Comparison of ENCODE assay signal across 25 cellular contexts in genomic region chrX:57119416-57119815, GRCh38. TPM values are rescaled to one million over a fixed set of nuclear protein-coding genes. Genes with fewer than 3 reads are reported as not detected.
DNase-seq lines count a peak whose midpoint lies in the region; ATAC-seq, FAIRE-seq and TF ChIP-seq lines count a peak whose summit lies in the region.
"Had no signal": no experiment of that assay in that cellular context is flagged by ENCODE, and none has a peak within 500 bp of the region (broad histone marks: within the 10 kb centered on the region; RNA-seq: fewer than 3 reads in every experiment).

No MANE protein-coding gene starts in this region.

- H3K36me3 Mint-ChIP-seq in stimulated activated naive CD8-positive, alpha-beta T cell treated with anti-CD3 and anti-CD28 coated beads, Interleukin-15, Interleukin-2, amounts not matched to agents 100 ng/mL and 50 ng/mL, for 24 hours (ENCODE audit: low read depth) = peaks cover 16% of the 10 kb centered on the region
- peaks cover 5% of the 10 kb centered on the region for H3K36me3 Mint-ChIP-seq in astrocyte (ENCODE audit: low read depth, unreplicated experiment)
- peaks cover 0 to 14% (median 0%) of the 10 kb centered on the region in 3 donors for H3K36me3 Mint-ChIP-seq in naive thymus-derived CD8-positive, alpha-beta T cell
- H3K36me3 Mint-ChIP-seq: natural killer cell had no signal

- H3K4me3 Mint-ChIP-seq in stimulated activated naive CD8-positive, alpha-beta T cell treated with anti-CD3 and anti-CD28 coated beads, Interleukin-15, Interleukin-2, amounts not matched to agents 100 ng/mL and 50 ng/mL, for 24 hours = peak overlapping the region; percentile 26
- H3K4me3 Mint-ChIP-seq in stimulated activated naive CD8-positive, alpha-beta T cell treated with anti-CD3 and anti-CD28 coated beads, Interleukin-15, amount 100 ng/mL, for 72 hours = no peak overlapping the region
- peak overlapping the region; percentile 80 for H3K4me3 Mint-ChIP-seq in astrocyte (ENCODE audit: unreplicated experiment)
- peak overlapping the region in 1 of 10 donors; percentile 30 for H3K4me3 Mint-ChIP-seq in naive thymus-derived CD8-positive, alpha-beta T cell
- H3K4me3 Mint-ChIP-seq: activated naive CD8-positive, alpha-beta T cell treated with anti-CD3 and anti-CD28 coated beads for 36 hours; natural killer cell had no signal

- no peak for ATAC-seq in stimulated activated naive CD8-positive, alpha-beta T cell treated with anti-CD3 and anti-CD28 coated beads, Interleukin-15, amount 100 ng/mL, for 72 hours
- ATAC-seq in naive thymus-derived CD8-positive, alpha-beta T cell = no peak
- ATAC-seq: natural killer cell had no signal

- no peaks in the 10 kb centered on the region for H4K20me1 ChIP-seq in astrocyte (ENCODE audit: insufficient read depth, low read length)

- POLR2A ChIA-PET in naive thymus-derived CD8-positive, alpha-beta T cell (lab: Charles Lee) = no interaction called here

- DNase-seq in stimulated activated naive CD8-positive, alpha-beta T cell treated with anti-CD3 and anti-CD28 coated beads, Interleukin-15, amount 100 ng/mL, for 72 hours = no peak
- no peak for DNase-seq in astrocyte (ENCODE audit: low read depth)
- peak; percentile 40 for DNase-seq in myocyte (ENCODE audit: low read depth)
- DNase-seq in stimulated activated CD8-positive, alpha-beta memory T cell treated with anti-CD3 and anti-CD28 coated beads, Interleukin-4, amount 100 ng/mL, for 48 hours = no peak
- no peak for DNase-seq in ureter (ENCODE audit: low spot score)
- no peak for DNase-seq in NCI-H146 treated with DMSO at 0.1 percent for 48 hours (lab: John Stamatoyannopoulos, UW; ENCODE audit: unreplicated experiment)
- no peak for DNase-seq in naive thymus-derived CD8-positive, alpha-beta T cell
- DNase-seq: activated naive CD8-positive, alpha-beta T cell treated with anti-CD3 and anti-CD28 coated beads for 36 hours; cerebellar nuclear complex; DMS79; GF-D8; left ventricle myocardium inferior; natural killer cell; NCI-H146; NCI-H510A treated with DMSO at 0.1 percent for 48 hours; ovary; stimulated activated CD4-positive, alpha-beta T cell treated with anti-CD3 and anti-CD28 coated beads, Interleukin-2, amount 100 ng/mL, for 24 hours; substantia nigra; upper lobe of left lung had no signal

- H3K4me1 ChIP-seq in astrocyte (ENCODE audit: insufficient read depth, low read length) = no peaks in the 10 kb centered on the region

- no peaks in the 10 kb centered on the region for H3K36me3 ChIP-seq in astrocyte (ENCODE audit: insufficient read depth, low read length)
- H3K36me3 ChIP-seq: left ventricle myocardium inferior, ovary, upper lobe of left lung had no signal

- peak; percentile 43 for FAIRE-seq in astrocyte (lab: Jason Lieb, UNC)
- FAIRE-seq: endometrium, islet of Langerhans had no signal

- no peaks in the 10 kb centered on the region for H3K27me3 ChIP-seq in astrocyte (ENCODE audit: insufficient read depth, low read length)
- H3K27me3 ChIP-seq: ovary, upper lobe of left lung had no signal

- no peak overlapping the region for H3K4me2 ChIP-seq in astrocyte (ENCODE audit: low read length)
- H3K4me2 ChIP-seq: KMS-11 had no signal

- no peak for TF ChIP-seq CTCF in astrocyte (IDR thresholded peaks at IDR 0.05; ENCODE audit: insufficient read depth, low read depth, low read length)

- peaks cover 7% of the 10 kb centered on the region for H3K4me1 Mint-ChIP-seq in stimulated activated naive CD8-positive, alpha-beta T cell treated with anti-CD3 and anti-CD28 coated beads, Interleukin-15, Interleukin-2, amounts not matched to agents 100 ng/mL and 50 ng/mL, for 24 hours (ENCODE audit: low read depth)
- H3K4me1 Mint-ChIP-seq in stimulated activated naive CD8-positive, alpha-beta T cell treated with anti-CD3 and anti-CD28 coated beads, Interleukin-15, amount 100 ng/mL, for 72 hours = no peaks in the 10 kb centered on the region
- peaks cover 4% of the 10 kb centered on the region for H3K4me1 Mint-ChIP-seq in astrocyte (ENCODE audit: low read depth, unreplicated experiment)
- H3K4me1 Mint-ChIP-seq in naive thymus-derived CD8-positive, alpha-beta T cell = peaks cover 8 to 15% (median 9%) of the 10 kb centered on the region in 4 donors

- no peak overlapping the region for H3K9ac ChIP-seq in astrocyte (ENCODE audit: low read length)
- H3K9ac ChIP-seq: KMS-11 had no signal

- H3K9me3 ChIP-seq in astrocyte (ENCODE audit: insufficient read depth, low read depth, low read length) = no peaks in the 10 kb centered on the region
- H3K9me3 ChIP-seq: left ventricle myocardium inferior, ovary, upper lobe of left lung had no signal

- no peak overlapping the region for H3K4me3 ChIP-seq in astrocyte (ENCODE audit: insufficient read depth, low read depth, low read length)
- H3K4me3 ChIP-seq: left ventricle myocardium inferior, ovary, upper lobe of left lung had no signal

- no peak overlapping the region for H2AFZ ChIP-seq in astrocyte (ENCODE audit: low read depth, low read length)

- H3K79me2 ChIP-seq in astrocyte (ENCODE audit: insufficient read depth, low read length) = no peaks in the 10 kb centered on the region

- H3K27ac Mint-ChIP-seq in stimulated activated naive CD8-positive, alpha-beta T cell treated with anti-CD3 and anti-CD28 coated beads, Interleukin-15, Interleukin-2, amounts not matched to agents 100 ng/mL and 50 ng/mL, for 24 hours = peak overlapping the region; percentile 36
- no peak overlapping the region for H3K27ac Mint-ChIP-seq in stimulated activated naive CD8-positive, alpha-beta T cell treated with anti-CD3 and anti-CD28 coated beads, Interleukin-15, amount 100 ng/mL, for 72 hours
- no peak overlapping the region for H3K27ac Mint-ChIP-seq in astrocyte (ENCODE audit: unreplicated experiment)
- peak overlapping the region in 5 of 10 donors; percentile 30 to 79 (median 39) for H3K27ac Mint-ChIP-seq in naive thymus-derived CD8-positive, alpha-beta T cell
- H3K27ac Mint-ChIP-seq: activated naive CD8-positive, alpha-beta T cell treated with anti-CD3 and anti-CD28 coated beads for 36 hours; activated T-helper 2 cell treated with anti-CD3 and anti-CD28 coated beads, Interferon-gamma antibody, Interleukin-2, Interleukin-4, amounts not matched to agents 10 μg/mL and 5 μg/mL and 100 μg/mL, durations not matched to agents 14 hours and 24 hours and 36 hours had no signal

- H3K27ac ChIP-seq in astrocyte (ENCODE audit: low read depth, low read length) = no peak overlapping the region
- H3K27ac ChIP-seq: KMS-11, left ventricle myocardium inferior, ovary, upper lobe of left lung had no signal

- H3K9me3 Mint-ChIP-seq in stimulated activated naive CD8-positive, alpha-beta T cell treated with anti-CD3 and anti-CD28 coated beads, Interleukin-15, Interleukin-2, amounts not matched to agents 100 ng/mL and 50 ng/mL, for 24 hours = no peaks in the 10 kb centered on the region
- no peaks in the 10 kb centered on the region for H3K9me3 Mint-ChIP-seq in stimulated activated naive CD8-positive, alpha-beta T cell treated with anti-CD3 and anti-CD28 coated beads, Interleukin-15, amount 100 ng/mL, for 72 hours
- no peaks in the 10 kb centered on the region for H3K9me3 Mint-ChIP-seq in astrocyte (ENCODE audit: unreplicated experiment)
- H3K9me3 Mint-ChIP-seq in naive thymus-derived CD8-positive, alpha-beta T cell = peaks cover 0 to 2% (median 0%) of the 10 kb centered on the region in 9 donors
- H3K9me3 Mint-ChIP-seq: activated naive CD8-positive, alpha-beta T cell treated with anti-CD3 and anti-CD28 coated beads for 36 hours; activated T-helper 2 cell treated with anti-CD3 and anti-CD28 coated beads, Interferon-gamma antibody, Interleukin-2, Interleukin-4, amounts not matched to agents 10 μg/mL and 5 μg/mL and 100 μg/mL, durations not matched to agents 14 hours and 24 hours and 36 hours; natural killer cell had no signal

- no peaks in the 10 kb centered on the region for H3K27me3 Mint-ChIP-seq in stimulated activated naive CD8-positive, alpha-beta T cell treated with anti-CD3 and anti-CD28 coated beads, Interleukin-15, Interleukin-2, amounts not matched to agents 100 ng/mL and 50 ng/mL, for 24 hours
- H3K27me3 Mint-ChIP-seq in stimulated activated naive CD8-positive, alpha-beta T cell treated with anti-CD3 and anti-CD28 coated beads, Interleukin-15, amount 100 ng/mL, for 72 hours = no peaks in the 10 kb centered on the region
- no peaks in the 10 kb centered on the region for H3K27me3 Mint-ChIP-seq in astrocyte (ENCODE audit: low read depth, unreplicated experiment)
- H3K27me3 Mint-ChIP-seq in naive thymus-derived CD8-positive, alpha-beta T cell = no peaks in the 10 kb centered on the region
- H3K27me3 Mint-ChIP-seq: activated naive CD8-positive, alpha-beta T cell treated with anti-CD3 and anti-CD28 coated beads for 36 hours had no signal

RNA-seq across cellular contexts. Expression of gene SPIN2B, which starts 1.9 kb away (rescaled TPM):
- 12.1 and 13.0 TPM in 2 replicates for total RNA-seq in astrocyte
- 19.1 and 20.5 TPM in 2 replicates for total RNA-seq in myocyte
- 22.6 TPM for polyA plus RNA-seq in myocyte (2012)
- total RNA-seq in ureter = 19.8 TPM
- 10 to 100 TPM; 21.1 to 22.6 TPM for total RNA-seq in naive thymus-derived CD8-positive, alpha-beta T cell
- polyA plus RNA-seq in naive thymus-derived CD8-positive, alpha-beta T cell = 10 to 100 TPM; 18.0 to 23.0 (median 20.8) TPM

RNA-seq across cellular contexts. Expression of gene SPIN2A, which starts 17.8 kb away (rescaled TPM):
- total RNA-seq in astrocyte = 1.2 TPM in 2 replicates
- 0.59 TPM in 1 of 2 replicates, not detected in the other for total RNA-seq in myocyte
- 0.91 TPM for polyA plus RNA-seq in myocyte (2012)
- 1.4 TPM for total RNA-seq in ureter
- 1 to 10 TPM; 2.0 to 2.3 TPM for total RNA-seq in naive thymus-derived CD8-positive, alpha-beta T cell
- not detected for polyA plus RNA-seq in naive thymus-derived CD8-positive, alpha-beta T cell
- total RNA-seq: glomerular endothelial cell had no signal

Comparison
In these comparisons a context has a peak if more than half of its experiments do, and no peak if none do; other contexts are left out.
1. H3K4me3 Mint-ChIP-seq: peak in stimulated activated naive CD8-positive, alpha-beta T cell treated with anti-CD3 and anti-CD28 coated beads, Interleukin-15, Interleukin-2, amounts not matched to agents 100 ng/mL and 50 ng/mL, for 24 hours (single experiment) and astrocyte (single experiment); none in stimulated activated naive CD8-positive, alpha-beta T cell treated with anti-CD3 and anti-CD28 coated beads, Interleukin-15, amount 100 ng/mL, for 72 hours (0 of 2).